ENCODE assay signal across 18 cellular contexts in genomic region chr3:24562874-24563273, GRCh38.
A peak's percentile ranks its signal among the peaks of the same experiment; 100 is the strongest.
DNase-seq lines count a peak whose midpoint lies in the region; ATAC-seq and TF ChIP-seq lines count a peak whose summit lies in the region.
"Had no signal": no experiment of that assay in that cellular context is flagged by ENCODE, and none has a peak within 500 bp of the region (broad histone marks: within the 10 kb centered on the region; RNA-seq: fewer than 3 reads in every experiment).

No MANE protein-coding gene starts in this region.

- peak; percentile 38 for DNase-seq in kidney tubule cell (ENCODE audit: low spot score)
- no peak for DNase-seq in activated CD4-positive, CD25-positive, alpha-beta regulatory T cell (lab: John Stamatoyannopoulos, UW)
- no peak for DNase-seq in activated CD8-positive, alpha-beta T cell treated with anti-CD3 and anti-CD28 coated beads for 36 hours
- no peak for DNase-seq in CD14-positive monocyte (ENCODE audit: low spot score)
- DNase-seq in DMS153 (lab: John Stamatoyannopoulos, UW), result no peak
- DNase-seq: activated CD4-positive, alpha-beta memory T cell treated with anti-CD3 and anti-CD28 coated beads, Interleukin-2, amount 10 ng/mL, durations not matched to agents 7 days and 5 days; gastrocnemius medialis; GF-D8; PC-3; right lobe of liver; stimulated activated CD4-positive, alpha-beta T cell treated with anti-CD3 and anti-CD28 coated beads, Interleukin-2, amount 100 ng/mL, for 48 hours; stimulated activated CD8-positive, alpha-beta memory T cell treated with anti-CD3 and anti-CD28 coated beads, Interleukin-4, amount 100 ng/mL, for 48 hours had no signal

- TF ChIP-seq CTCF in activated CD8-positive, alpha-beta T cell treated with anti-CD3 and anti-CD28 coated beads for 36 hours (IDR thresholded peaks at IDR 0.05), result no peak
- TF ChIP-seq CTCF in CD14-positive monocyte (IDR thresholded peaks at IDR 0.05), result no peak

- intact Hi-C loops in activated CD8-positive, alpha-beta T cell treated with anti-CD3 and anti-CD28 coated beads for 36 hours (cut with micrococcal nuclease), result no loop called here
- intact Hi-C loops in CD14-positive monocyte (cut with micrococcal nuclease), result no loop called here

- ATAC-seq in GM18907 (IDR thresholded peaks at IDR 0.05; ENCODE audit: unreplicated experiment), result peak; percentile 56
- peak; percentile 92 for ATAC-seq in HG02759 (IDR thresholded peaks at IDR 0.05; ENCODE audit: unreplicated experiment)
- ATAC-seq in HG03442 (IDR thresholded peaks at IDR 0.05; ENCODE audit: unreplicated experiment), result peak; percentile 94
- no peak for ATAC-seq in activated CD8-positive, alpha-beta T cell treated with anti-CD3 and anti-CD28 coated beads for 36 hours
- ATAC-seq: gastrocnemius medialis, PC-3, right lobe of liver had no signal

- no peaks in the 10 kb centered on the region for H3K27me3 Mint-ChIP-seq in activated CD8-positive, alpha-beta T cell treated with anti-CD3 and anti-CD28 coated beads for 36 hours
- H3K27me3 Mint-ChIP-seq in CD14-positive monocyte (ENCODE audit: low read depth in 3 of 3), result no peaks in the 10 kb centered on the region
- H3K27me3 Mint-ChIP-seq: activated CD4-positive, alpha-beta memory T cell treated with anti-CD3 and anti-CD28 coated beads, Interleukin-2, amount 10 ng/mL, durations not matched to agents 7 days and 5 days; central memory CD8-positive, alpha-beta T cell; memory B cell; type B pancreatic cell had no signal

- no peak overlapping the region for H3K4me3 Mint-ChIP-seq in activated CD8-positive, alpha-beta T cell treated with anti-CD3 and anti-CD28 coated beads for 36 hours
- H3K4me3 Mint-ChIP-seq in CD14-positive monocyte, result no peak overlapping the region
- H3K4me3 Mint-ChIP-seq: activated CD4-positive, alpha-beta memory T cell treated with anti-CD3 and anti-CD28 coated beads, Interleukin-2, amount 10 ng/mL, durations not matched to agents 7 days and 5 days; central memory CD8-positive, alpha-beta T cell; memory B cell; type B pancreatic cell had no signal

- CTCF ChIA-PET in activated CD8-positive, alpha-beta T cell treated with anti-CD3 and anti-CD28 coated beads for 36 hours (lab: Charles Lee), result no interaction called here

- POLR2A ChIA-PET in activated CD8-positive, alpha-beta T cell treated with anti-CD3 and anti-CD28 coated beads for 36 hours (lab: Charles Lee), result no interaction called here

- no peaks in the 10 kb centered on the region for H3K36me3 Mint-ChIP-seq in activated CD8-positive, alpha-beta T cell treated with anti-CD3 and anti-CD28 coated beads for 36 hours (ENCODE audit: low read depth)
- no peaks in the 10 kb centered on the region for H3K36me3 Mint-ChIP-seq in CD14-positive monocyte
- H3K36me3 Mint-ChIP-seq: memory B cell, type B pancreatic cell had no signal

- H3K9me3 Mint-ChIP-seq in activated CD8-positive, alpha-beta T cell treated with anti-CD3 and anti-CD28 coated beads for 36 hours, result peaks cover 3% of the 10 kb centered on the region
- peaks cover 5 to 15% (median 6%) of the 10 kb centered on the region in 7 donors for H3K9me3 Mint-ChIP-seq in CD14-positive monocyte

- H3K27ac Mint-ChIP-seq in activated CD8-positive, alpha-beta T cell treated with anti-CD3 and anti-CD28 coated beads for 36 hours, result no peak overlapping the region
- H3K27ac Mint-ChIP-seq in CD14-positive monocyte, result no peak overlapping the region
- H3K27ac Mint-ChIP-seq: activated CD4-positive, alpha-beta memory T cell treated with anti-CD3 and anti-CD28 coated beads, Interleukin-2, amount 10 ng/mL, durations not matched to agents 7 days and 5 days; memory B cell; type B pancreatic cell had no signal

- no peaks in the 10 kb centered on the region for H3K4me1 Mint-ChIP-seq in activated CD8-positive, alpha-beta T cell treated with anti-CD3 and anti-CD28 coated beads for 36 hours (ENCODE audit: low read depth)
- H3K4me1 Mint-ChIP-seq in CD14-positive monocyte, result no peaks in the 10 kb centered on the region
- H3K4me1 Mint-ChIP-seq: activated CD4-positive, alpha-beta memory T cell treated with anti-CD3 and anti-CD28 coated beads, Interleukin-2, amount 10 ng/mL, durations not matched to agents 7 days and 5 days; central memory CD8-positive, alpha-beta T cell; memory B cell had no signal
